ENCODE assay signal across 1 cellular context in the genomic region with DNA sequence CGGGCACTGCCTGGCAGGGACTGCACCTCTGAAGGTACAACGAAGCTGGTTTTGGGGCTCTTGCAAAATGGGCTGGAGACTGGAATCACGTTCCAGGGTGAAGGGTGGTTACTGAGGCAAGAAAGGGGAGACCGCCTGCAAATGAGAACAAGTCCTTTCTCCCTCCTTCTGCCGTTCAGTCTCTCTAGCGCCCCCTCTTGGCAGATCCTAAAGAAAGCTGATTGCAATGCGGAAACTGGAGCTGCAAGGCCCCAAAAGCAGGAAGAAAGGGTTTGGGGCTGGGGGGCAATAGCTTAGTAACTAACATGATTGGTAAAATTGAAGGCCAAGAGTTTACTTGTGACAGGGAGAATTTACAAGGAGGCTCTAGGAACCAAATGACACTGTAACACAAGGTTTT.
TF ChIP-seq lines count a peak whose summit lies in the region.

No MANE protein-coding gene starts in this region.

TF ChIP-seq in K562, 482 proteins besides CTCF, POLR2A, EP300 and RAD21 (continued from another document):
- no peak for TF ChIP-seq KDM1A (IDR thresholded peaks at IDR 0.05)
- peak; percentile 44; the same call in 1 of the 2 replicates for TF ChIP-seq ELF1 (tag; IDR thresholded peaks at IDR 0.05)
- TF ChIP-seq, protein P1, sequence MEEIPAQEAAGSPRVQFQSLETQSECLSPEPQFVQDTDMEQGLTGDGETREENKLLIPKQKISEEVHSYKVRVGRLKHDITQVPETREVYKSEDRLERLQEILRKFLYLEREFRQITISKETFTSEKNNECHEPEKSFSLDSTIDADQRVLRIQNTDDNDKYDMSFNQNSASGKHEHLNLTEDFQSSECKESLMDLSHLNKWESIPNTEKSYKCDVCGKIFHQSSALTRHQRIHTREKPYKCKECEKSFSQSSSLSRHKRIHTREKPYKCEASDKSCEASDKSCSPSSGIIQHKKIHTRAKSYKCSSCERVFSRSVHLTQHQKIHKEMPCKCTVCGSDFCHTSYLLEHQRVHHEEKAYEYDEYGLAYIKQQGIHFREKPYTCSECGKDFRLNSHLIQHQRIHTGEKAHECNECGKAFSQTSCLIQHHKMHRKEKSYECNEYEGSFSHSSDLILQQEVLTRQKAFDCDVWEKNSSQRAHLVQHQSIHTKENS (CRISPR knock-in tag; IDR thresholded peaks at IDR 0.05) = no peak
- TF ChIP-seq, protein P2, sequence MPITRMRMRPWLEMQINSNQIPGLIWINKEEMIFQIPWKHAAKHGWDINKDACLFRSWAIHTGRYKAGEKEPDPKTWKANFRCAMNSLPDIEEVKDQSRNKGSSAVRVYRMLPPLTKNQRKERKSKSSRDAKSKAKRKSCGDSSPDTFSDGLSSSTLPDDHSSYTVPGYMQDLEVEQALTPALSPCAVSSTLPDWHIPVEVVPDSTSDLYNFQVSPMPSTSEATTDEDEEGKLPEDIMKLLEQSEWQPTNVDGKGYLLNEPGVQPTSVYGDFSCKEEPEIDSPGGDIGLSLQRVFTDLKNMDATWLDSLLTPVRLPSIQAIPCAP (CRISPR knock-in tag; IDR thresholded peaks at IDR 0.05; ENCODE audit: borderline replicate concordance) = no peak
- TF ChIP-seq TEAD4 (IDR thresholded peaks at IDR 0.05; ENCODE audit: low read length) = no peak
- no peak for TF ChIP-seq TEAD4 (CRISPR knock-in tag; IDR thresholded peaks at IDR 0.05; ENCODE audit: borderline replicate concordance)
- peak; percentile 47; the same call in 1 of the 2 replicates for TF ChIP-seq SMC3 (conservative IDR thresholded peaks at IDR 0.05; ENCODE audit: insufficient read depth, low read depth, low read length)
- no peak for TF ChIP-seq TCF3 (CRISPR knock-in tag; IDR thresholded peaks at IDR 0.05)
- TF ChIP-seq, protein P3, sequence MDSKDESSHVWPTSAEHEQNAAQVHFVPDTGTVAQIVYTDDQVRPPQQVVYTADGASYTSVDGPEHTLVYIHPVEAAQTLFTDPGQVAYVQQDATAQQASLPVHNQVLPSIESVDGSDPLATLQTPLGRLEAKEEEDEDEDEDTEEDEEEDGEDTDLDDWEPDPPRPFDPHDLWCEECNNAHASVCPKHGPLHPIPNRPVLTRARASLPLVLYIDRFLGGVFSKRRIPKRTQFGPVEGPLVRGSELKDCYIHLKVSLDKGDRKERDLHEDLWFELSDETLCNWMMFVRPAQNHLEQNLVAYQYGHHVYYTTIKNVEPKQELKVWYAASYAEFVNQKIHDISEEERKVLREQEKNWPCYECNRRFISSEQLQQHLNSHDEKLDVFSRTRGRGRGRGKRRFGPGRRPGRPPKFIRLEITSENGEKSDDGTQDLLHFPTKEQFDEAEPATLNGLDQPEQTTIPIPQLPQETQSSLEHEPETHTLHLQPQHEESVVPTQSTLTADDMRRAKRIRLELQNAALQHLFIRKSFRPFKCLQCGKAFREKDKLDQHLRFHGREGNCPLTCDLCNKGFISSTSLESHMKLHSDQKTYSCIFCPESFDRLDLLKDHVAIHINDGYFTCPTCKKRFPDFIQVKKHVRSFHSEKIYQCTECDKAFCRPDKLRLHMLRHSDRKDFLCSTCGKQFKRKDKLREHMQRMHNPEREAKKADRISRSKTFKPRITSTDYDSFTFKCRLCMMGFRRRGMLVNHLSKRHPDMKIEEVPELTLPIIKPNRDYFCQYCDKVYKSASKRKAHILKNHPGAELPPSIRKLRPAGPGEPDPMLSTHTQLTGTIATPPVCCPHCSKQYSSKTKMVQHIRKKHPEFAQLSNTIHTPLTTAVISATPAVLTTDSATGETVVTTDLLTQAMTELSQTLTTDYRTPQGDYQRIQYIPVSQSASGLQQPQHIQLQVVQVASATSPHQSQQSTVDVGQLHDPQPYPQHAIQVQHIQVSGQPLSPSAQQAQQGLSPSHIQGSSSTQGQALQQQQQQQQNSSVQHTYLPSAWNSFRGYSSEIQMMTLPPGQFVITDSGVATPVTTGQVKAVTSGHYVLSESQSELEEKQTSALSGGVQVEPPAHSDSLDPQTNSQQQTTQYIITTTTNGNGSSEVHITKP (IDR thresholded peaks at IDR 0.05; ENCODE audit: partially characterized antibody) = peak; percentile 47
- no peak for TF ChIP-seq ZNF696 (CRISPR knock-in tag; conservative IDR thresholded peaks at IDR 0.05)
